In the genomic region with DNA sequence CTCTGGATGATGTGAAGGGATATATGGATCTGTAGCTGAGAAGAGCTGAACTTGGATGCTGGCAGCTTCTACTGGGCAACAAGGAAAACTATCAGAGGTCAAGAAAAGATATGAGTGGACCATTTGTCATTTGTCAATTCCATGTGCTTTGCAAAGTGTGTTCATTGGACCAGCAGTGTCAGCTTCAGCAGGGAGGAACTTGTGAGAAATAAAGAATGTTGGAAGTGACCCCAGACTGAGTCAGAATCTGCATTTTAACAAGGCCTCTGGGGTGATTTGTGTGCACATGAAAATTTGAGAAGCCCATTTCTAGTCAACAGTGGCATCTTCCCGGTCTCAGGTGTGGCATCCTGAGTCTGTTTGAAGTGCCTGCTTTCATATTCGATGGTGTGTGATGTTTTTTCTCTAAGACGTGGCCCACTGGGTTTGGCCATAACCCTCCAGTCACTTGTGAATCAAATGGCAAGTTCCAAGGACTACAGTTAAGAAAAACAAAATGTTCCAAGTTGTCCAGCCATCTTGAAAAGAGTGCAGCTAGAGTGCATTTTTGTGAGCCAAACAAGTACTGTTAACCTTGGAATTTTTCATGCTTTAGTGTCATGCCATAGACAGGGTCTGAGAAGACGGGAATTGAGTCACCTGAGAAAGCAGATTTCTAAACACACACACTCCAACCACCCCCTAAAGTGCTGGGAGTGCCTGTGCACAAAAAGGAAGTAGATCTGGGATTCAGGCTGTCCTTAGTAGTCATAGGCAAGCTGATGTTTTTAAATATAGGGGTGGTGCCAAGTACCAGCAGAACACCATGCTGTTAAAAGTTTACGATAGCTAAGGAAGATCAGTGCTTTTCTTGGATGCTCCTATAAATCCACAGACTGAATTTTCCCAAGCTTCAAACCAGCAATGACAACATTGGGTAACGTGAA, we compare ENCODE assay signal across 19 cellular contexts. TPM values are rescaled to one million over a fixed set of nuclear protein-coding genes. Genes with fewer than 3 reads are reported as not detected.
DNase-seq lines count a peak whose midpoint lies in the region; ATAC-seq and TF ChIP-seq lines count a peak whose summit lies in the region.
"Had no signal": no experiment of that assay in that cellular context is flagged by ENCODE, and none has a peak within 500 bp of the region (broad histone marks: within the 10 kb centered on the region; RNA-seq: fewer than 3 reads in every experiment).

No MANE protein-coding gene starts in this region.

- no peak for DNase-seq in left cardiac atrium
- DNase-seq in Right ventricle myocardium superior: no peak
- no peak for DNase-seq in esophagus muscularis mucosa (ENCODE audit: extremely low spot score)
- DNase-seq in neural crest cell (ENCODE audit: low read depth, low spot score): no peak
- no peak for DNase-seq in aorta
- DNase-seq in HCEC 1CT: no peak
- no peak for DNase-seq in SIG-M5 (lab: John Stamatoyannopoulos, UW)
- no peak for DNase-seq in NK-92 (lab: John Stamatoyannopoulos, UW; ENCODE audit: unreplicated experiment)
- DNase-seq: 8988T; activated CD4-positive, alpha-beta T cell treated with anti-CD3 and anti-CD28 coated beads, Interleukin-2, amount 10 ng/mL, durations not matched to agents 24 days and 14 days; activated naive CD4-positive, alpha-beta T cell treated with Interleukin-2 at 50 U/mL for 16 hours; DMS153; effector memory CD4-positive, alpha-beta T cell; NCI-H2029 treated with DMSO at 0.1 percent for 48 hours; NCI-H69; Peyer's patch; right lobe of liver; transverse colon had no signal

- H3K36me3 ChIP-seq in esophagus muscularis mucosa (no peaks in the 10 kb centered on the region), aorta (ENCODE audit: control insufficient read depth in 1 of 2, insufficient read depth in 2 of 2, low read length in 1 of 2) (no peaks in the 10 kb centered on the region)
- H3K36me3 ChIP-seq: Peyer's patch, right lobe of liver, transverse colon had no signal

- peaks cover 0 to 29% (median 20%) of the 10 kb centered on the region in 4 donors for H3K4me1 ChIP-seq in esophagus muscularis mucosa
- no peaks in the 10 kb centered on the region for H3K4me1 ChIP-seq in aorta (ENCODE audit: control insufficient read depth in 1 of 2, insufficient read depth in 2 of 2, low read length in 2 of 2)
- H3K4me1 ChIP-seq: Peyer's patch, right lobe of liver, transverse colon had no signal

- no peak overlapping the region for H3K4me3 Mint-ChIP-seq in neural crest cell
- H3K4me3 Mint-ChIP-seq: activated CD4-positive, alpha-beta T cell treated with anti-CD3 and anti-CD28 coated beads, Interleukin-2, amount 10 ng/mL, durations not matched to agents 24 days and 14 days; memory B cell had no signal

- 59% methylated on average over 6 of the region's 6 CpGs for WGBS in esophagus muscularis mucosa
- 12 to 19% methylated on average over 6 of the region's 6 CpGs for WGBS in aorta, 2 donors

- H3K27me3 ChIP-seq in esophagus muscularis mucosa: peaks cover 0 to 4% (median 0%) of the 10 kb centered on the region in 4 donors
- no peaks in the 10 kb centered on the region for H3K27me3 ChIP-seq in aorta (ENCODE audit: control insufficient read depth in 1 of 2, insufficient read depth in 2 of 2, low read length in 1 of 2)
- H3K27me3 ChIP-seq: Peyer's patch, right lobe of liver, transverse colon had no signal

- peaks cover 5% of the 10 kb centered on the region for H3K36me3 Mint-ChIP-seq in neural crest cell (ENCODE audit: low read depth)
- H3K36me3 Mint-ChIP-seq: memory B cell had no signal

- no peak for TF ChIP-seq EP300 in esophagus muscularis mucosa (IDR thresholded peaks at IDR 0.05)

- H3K9me3 ChIP-seq in esophagus muscularis mucosa (no peaks in the 10 kb centered on the region), aorta (ENCODE audit: control insufficient read depth, low read length) (no peaks in the 10 kb centered on the region)
- H3K9me3 ChIP-seq: Peyer's patch, right lobe of liver, transverse colon had no signal

- intact Hi-C loops in left cardiac atrium (cut with DNase I): no loop called here
- intact Hi-C loops in Right ventricle myocardium superior (cut with DNase I): no loop called here
- intact Hi-C loops in esophagus muscularis mucosa (cut with DNase I): no loop called here
- intact Hi-C loops in aorta (cut with DNase I): no loop called here

- no peak for TF ChIP-seq CTCF in esophagus muscularis mucosa (IDR thresholded peaks at IDR 0.05)
- TF ChIP-seq CTCF in neural crest cell (conservative IDR thresholded peaks at IDR 0.05): no peak

- no peaks in the 10 kb centered on the region for H3K27me3 Mint-ChIP-seq in neural crest cell (ENCODE audit: low read depth)
- H3K27me3 Mint-ChIP-seq: activated CD4-positive, alpha-beta T cell treated with anti-CD3 and anti-CD28 coated beads, Interleukin-2, amount 10 ng/mL, durations not matched to agents 24 days and 14 days had no signal

- H3K4me3 ChIP-seq in esophagus muscularis mucosa (no peak overlapping the region), aorta (ENCODE audit: low read length in 2 of 2) (no peak overlapping the region)
- H3K4me3 ChIP-seq: Peyer's patch, right lobe of liver, transverse colon had no signal

- ATAC-seq in left cardiac atrium: peak; percentile 12 to 39
- no peak for ATAC-seq in Right ventricle myocardium superior (ENCODE audit: poor library complexity)
- peak; percentile 57 for ATAC-seq in aorta (ENCODE audit: low FRiP score)
- ATAC-seq: right lobe of liver had no signal

- peak overlapping the region; percentile 27 for H3K27ac Mint-ChIP-seq in neural crest cell (ENCODE audit: unreplicated experiment)
- H3K27ac Mint-ChIP-seq: activated CD4-positive, alpha-beta T cell treated with anti-CD3 and anti-CD28 coated beads, Interleukin-2, amount 10 ng/mL, durations not matched to agents 24 days and 14 days; memory B cell had no signal

- H3K4me1 Mint-ChIP-seq in neural crest cell: peaks cover 35% of the 10 kb centered on the region
- H3K4me1 Mint-ChIP-seq: activated CD4-positive, alpha-beta T cell treated with anti-CD3 and anti-CD28 coated beads, Interleukin-2, amount 10 ng/mL, durations not matched to agents 24 days and 14 days; memory B cell had no signal

- no peak for TF ChIP-seq POLR2A in esophagus muscularis mucosa (IDR thresholded peaks at IDR 0.05; ENCODE audit: low read depth)

- H3K9me3 Mint-ChIP-seq in neural crest cell: no peaks in the 10 kb centered on the region
- H3K9me3 Mint-ChIP-seq: activated CD4-positive, alpha-beta T cell treated with anti-CD3 and anti-CD28 coated beads, Interleukin-2, amount 10 ng/mL, durations not matched to agents 24 days and 14 days; memory B cell had no signal

- H3K27ac ChIP-seq in esophagus muscularis mucosa (replicated peaks in 1 of 4) (peak overlapping the region; percentile 69 to 81 (median 76)), aorta (ENCODE audit: low read depth in 1 of 2, low read length in 2 of 2) (peak overlapping the region; percentile 9 to 71)
- H3K27ac ChIP-seq: Peyer's patch, right lobe of liver had no signal

RNA-seq across cellular contexts. Expression of a gene that starts 26.4 kb away (rescaled TPM):
- total RNA-seq in left cardiac atrium: 1 to 10 TPM; 6.4 to 7.1 TPM
- 5.3 TPM for total RNA-seq in Right ventricle myocardium superior
- 10 to 100 TPM; 33.2 to 57.2 (median 45.2) TPM for total RNA-seq in esophagus muscularis mucosa
- total RNA-seq in neural crest cell: 119 and 129 TPM in 2 replicates
- 10 to 100 TPM; 16.6 to 19.6 TPM for total RNA-seq in aorta
- polyA plus RNA-seq in aorta: 10 to 100 TPM in 1 of 2 donors, 1 to 10 TPM in 1; 6.3 to 15.4 TPM
- total RNA-seq: activated CD4-positive, alpha-beta T cell treated with anti-CD3 and anti-CD28 coated beads, Interleukin-2, amount 10 ng/mL, durations not matched to agents 24 days and 14 days had no signal

RNA-seq across cellular contexts. Expression of a gene that starts 55.9 kb away (rescaled TPM):
- total RNA-seq in left cardiac atrium (1 to 10 TPM; 9.3 TPM), Right ventricle myocardium superior (7.0 TPM), esophagus muscularis mucosa (10 to 100 TPM; 12.6 to 17.2 (median 14.8) TPM), neural crest cell (26.8 and 27.3 TPM in 2 replicates), aorta (10 to 100 TPM; 23.8 to 34.6 TPM)
- polyA plus RNA-seq in aorta: 10 to 100 TPM in 1 of 2 donors, 1 to 10 TPM in 1; 8.4 to 61.6 TPM

RNA-seq across cellular contexts. Expression of a gene that starts 56.0 kb away (rescaled TPM):
- total RNA-seq in left cardiac atrium (1 to 10 TPM; 8.9 to 9.1 TPM), Right ventricle myocardium superior (6.8 TPM), esophagus muscularis mucosa (10 to 100 TPM; 13.1 to 20.4 (median 15.2) TPM), neural crest cell (23.0 and 25.5 TPM in 2 replicates), aorta (10 to 100 TPM; 17.4 to 18.5 TPM)
- 10 to 100 TPM in 1 of 2 donors, 1 to 10 TPM in 1; 6.5 to 13.3 TPM for polyA plus RNA-seq in aorta
